ENCODE assay signal across 1 cellular context in the genomic region with DNA sequence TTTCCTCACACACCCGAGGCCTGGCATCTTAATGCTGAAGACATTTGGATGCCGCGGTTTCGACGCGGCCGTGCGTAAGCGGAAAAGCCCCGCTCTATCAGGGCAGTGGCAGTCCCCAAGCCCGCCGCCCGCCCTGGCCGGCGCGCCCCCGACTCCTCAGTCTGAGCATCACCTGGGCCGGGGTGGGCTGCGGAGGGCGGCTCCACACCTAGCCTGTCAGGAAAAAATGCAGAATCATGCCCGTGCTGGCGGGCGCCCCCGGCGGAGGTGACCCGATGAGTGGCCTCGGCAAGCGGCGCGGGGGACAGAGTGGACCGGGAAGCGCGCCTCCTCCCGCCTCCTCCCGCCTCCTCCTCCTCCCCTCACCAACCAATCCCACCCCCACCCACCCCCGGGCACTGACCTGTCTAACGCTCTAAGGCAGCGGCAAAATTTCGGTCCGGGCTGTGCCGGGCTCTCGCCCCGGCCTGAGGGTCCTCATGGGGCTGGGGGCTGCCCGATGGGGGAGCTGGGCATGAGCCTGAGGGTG.
TF ChIP-seq lines count a peak whose summit lies in the region.

No MANE protein-coding gene starts in this region.

TF ChIP-seq in SK-N-SH, 30 proteins besides CTCF, POLR2A, EP300 and RAD21:
- TF ChIP-seq RXRA (IDR thresholded peaks at IDR 0.05; ENCODE audit: borderline replicate concordance, low read depth) (no peak), MXI1 (IDR thresholded peaks at IDR 0.05; ENCODE audit: low read depth, low read length) (0 out of 2 replicates have a peak, but pooled peaks have one; percentile 8)
